In the genomic region with DNA sequence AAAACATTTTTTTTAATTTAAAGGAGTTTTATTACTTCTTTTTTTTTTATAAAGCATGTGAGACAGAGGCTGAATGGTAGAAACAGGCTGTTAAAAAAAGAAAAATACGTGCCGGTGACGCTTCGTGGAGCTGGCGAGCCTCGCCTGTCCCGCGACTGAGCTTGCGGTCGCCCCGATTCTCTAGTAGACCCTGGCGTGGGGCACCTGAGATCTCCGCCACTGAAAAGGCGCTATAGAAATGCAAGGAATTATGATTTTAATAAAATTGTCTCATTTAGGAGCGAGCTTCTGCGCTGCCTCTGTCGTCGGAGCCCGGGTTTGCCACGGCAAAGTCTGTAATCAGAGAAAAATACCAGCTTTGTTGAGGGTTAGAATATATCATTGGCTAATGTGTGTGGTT, we compare ENCODE assay signal across 9 cellular contexts. TPM values are rescaled to one million over a fixed set of nuclear protein-coding genes. Genes with fewer than 3 reads are reported as not detected.
DNase-seq lines count a peak whose midpoint lies in the region; ATAC-seq and TF ChIP-seq lines count a peak whose summit lies in the region.
"Had no signal": no experiment of that assay in that cellular context is flagged by ENCODE, and none has a peak within 500 bp of the region (broad histone marks: within the 10 kb centered on the region; RNA-seq: fewer than 3 reads in every experiment).

No MANE protein-coding gene starts in this region.

- H3K4me3 Mint-ChIP-seq in chondrocyte (ENCODE audit: unreplicated experiment) = peak overlapping the region; percentile 82
- peak overlapping the region; percentile 85 to 98 (median 92) for H3K4me3 Mint-ChIP-seq in naive thymus-derived CD8-positive, alpha-beta T cell

- H2AFZ ChIP-seq in ACC112 (ENCODE audit: low read length, unreplicated experiment) (no peak overlapping the region), neuronal stem cell (ENCODE audit: low read length) (no peak overlapping the region)

- WGBS in neuronal stem cell (ENCODE audit: extremely low coverage in 2 of 2, insufficient read length in 2 of 2, insufficient replicate concordance in 1 of 2), 2 donors = no CpG with 5 or more reads among the region's 20 CpGs

- peaks cover 13% of the 10 kb centered on the region for H3K36me3 Mint-ChIP-seq in chondrocyte (ENCODE audit: low read depth)
- H3K36me3 Mint-ChIP-seq in naive thymus-derived CD8-positive, alpha-beta T cell = peaks cover 0 to 10% (median 4%) of the 10 kb centered on the region in 3 donors

- no peak overlapping the region for H3K14ac ChIP-seq in neuronal stem cell (ENCODE audit: low read length)

- ATAC-seq in naive thymus-derived CD8-positive, alpha-beta T cell = peak; percentile 22 to 35
- ATAC-seq in HG03457 (IDR thresholded peaks at IDR 0.05; ENCODE audit: unreplicated experiment) (no peak), HG02623 (IDR thresholded peaks at IDR 0.05; ENCODE audit: unreplicated experiment) (no peak)

- H3K18ac ChIP-seq in neuronal stem cell (ENCODE audit: low read length) = no peak overlapping the region

- peaks cover 7 to 16% of the 10 kb centered on the region in 2 donors for H3K9me3 ChIP-seq in neuronal stem cell (replicated peaks in 1 of 2; ENCODE audit: control insufficient read depth in 2 of 2, insufficient read depth in 1 of 2, low read depth in 1 of 2, low read length in 2 of 2)

- H2BK15ac ChIP-seq in neuronal stem cell (ENCODE audit: low read length) = no peak overlapping the region

- no peaks in the 10 kb centered on the region for H3K9me3 Mint-ChIP-seq in chondrocyte (ENCODE audit: low read depth)
- no peaks in the 10 kb centered on the region for H3K9me3 Mint-ChIP-seq in naive thymus-derived CD8-positive, alpha-beta T cell

- no peak overlapping the region for H3K4me2 ChIP-seq in neuronal stem cell (ENCODE audit: insufficient read depth, low read length, poor library complexity, severe bottlenecking)

- no peak overlapping the region for H3K23ac ChIP-seq in neuronal stem cell (ENCODE audit: low read depth, low read length, poor library complexity)

- H2BK12ac ChIP-seq in neuronal stem cell (ENCODE audit: low read length) = no peak overlapping the region

- no peak for TF ChIP-seq CTCF in chondrocyte (IDR thresholded peaks at IDR 0.05)

- no peak overlapping the region for H4K8ac ChIP-seq in neuronal stem cell (ENCODE audit: low read depth, low read length)

- H3K27me3 ChIP-seq in ACC112 (ENCODE audit: insufficient read depth, low read length) (no peaks in the 10 kb centered on the region), neuronal stem cell (ENCODE audit: control insufficient read depth in 3 of 3, insufficient read depth in 3 of 3, low read depth in 1 of 3, low read length in 3 of 3) (peaks cover 80 to 100% (median 99%) of the 10 kb centered on the region in 3 experiments)

- H3K4me1 Mint-ChIP-seq in chondrocyte (ENCODE audit: low read depth) = peaks cover 68% of the 10 kb centered on the region
- peaks cover 25 to 39% (median 32%) of the 10 kb centered on the region in 4 donors for H3K4me1 Mint-ChIP-seq in naive thymus-derived CD8-positive, alpha-beta T cell

- H3K4me1 ChIP-seq in ACC112 (ENCODE audit: control insufficient read depth, insufficient read depth, low read length, unreplicated experiment) = peaks cover 32% of the 10 kb centered on the region
- peaks cover 2 to 4% of the 10 kb centered on the region in 2 donors for H3K4me1 ChIP-seq in neuronal stem cell (ENCODE audit: control insufficient read depth in 2 of 2, insufficient read depth in 1 of 2, low read depth in 1 of 2, low read length in 2 of 2)

- H4K91ac ChIP-seq in neuronal stem cell (ENCODE audit: low read depth, low read length, poor library complexity) = no peak overlapping the region

- peaks cover 72% of the 10 kb centered on the region for H3K79me2 ChIP-seq in ACC112 (ENCODE audit: control insufficient read depth, insufficient read depth, low read length, unreplicated experiment)

- H3K79me1 ChIP-seq in neuronal stem cell (ENCODE audit: low read depth, low read length) = peaks cover 6% of the 10 kb centered on the region

- no peak overlapping the region for H3K4ac ChIP-seq in neuronal stem cell (ENCODE audit: low read length)

- no peak overlapping the region for H2BK120ac ChIP-seq in neuronal stem cell (ENCODE audit: low read depth, low read length)

- H3K36me3 ChIP-seq in ACC112 (ENCODE audit: insufficient read depth, low read length) (no peaks in the 10 kb centered on the region), neuronal stem cell (replicated peaks in 1 of 2; ENCODE audit: control insufficient read depth in 2 of 2, insufficient read depth in 2 of 2, low read length in 2 of 2) (no peaks in the 10 kb centered on the region)

- H3K27ac ChIP-seq in ACC112 (ENCODE audit: low read depth, low read length) = peak overlapping the region; percentile 96
- no peak overlapping the region for H3K27ac ChIP-seq in neuronal stem cell (replicated peaks; ENCODE audit: low read length)

- peak overlapping the region; percentile 79 for H3K4me3 ChIP-seq in ACC112 (ENCODE audit: low read depth, low read length)
- H3K4me3 ChIP-seq in neuronal stem cell (ENCODE audit: low read length in 2 of 2) = no peak overlapping the region

- H3K27ac Mint-ChIP-seq in chondrocyte (ENCODE audit: unreplicated experiment) = peak overlapping the region; percentile 87
- H3K27ac Mint-ChIP-seq in naive thymus-derived CD8-positive, alpha-beta T cell = peak overlapping the region in 1 of 10 donors; percentile 74

- H2BK5ac ChIP-seq in neuronal stem cell (ENCODE audit: low read length) = no peak overlapping the region

- DNase-seq in Kasumi-1 (lab: John Stamatoyannopoulos, UW) (peak; percentile 36 to 37), chondrocyte (ENCODE audit: low spot score) (no peak), neuronal stem cell (ENCODE audit: low spot score) (no peak), HuH-7.5 (ENCODE audit: low spot score) (no peak)
- DNase-seq in naive thymus-derived CD8-positive, alpha-beta T cell = no peak

- H3K9ac ChIP-seq in neuronal stem cell (ENCODE audit: low read depth, low read length, poor library complexity) = no peak overlapping the region

- POLR2A ChIA-PET in naive thymus-derived CD8-positive, alpha-beta T cell (lab: Charles Lee) = interaction anchor here (1.1 kb wide), 2 partner anchors 13 to 48 kb away, joined by 3 to 4 read pairs; no protein-coding TSS in a partner anchor

- peaks cover 37% of the 10 kb centered on the region for H3K27me3 Mint-ChIP-seq in chondrocyte (ENCODE audit: low read depth)
- H3K27me3 Mint-ChIP-seq in naive thymus-derived CD8-positive, alpha-beta T cell = peaks cover 20 to 81% (median 50%) of the 10 kb centered on the region in 5 donors

- no peak overlapping the region for H2AK5ac ChIP-seq in neuronal stem cell (ENCODE audit: low read depth, low read length)

RNA-seq across cellular contexts. Expression of a gene that starts 18.4 kb away (rescaled TPM):
- total RNA-seq in chondrocyte = 95.4 to 117 TPM (median 98.9 TPM) in 3 replicates
- 1 to 10 TPM; 4.9 to 8.6 TPM for total RNA-seq in naive thymus-derived CD8-positive, alpha-beta T cell
- 1 to 10 TPM in 1 of 3 donors, under 1 TPM in 1, not detected in 1; 0.68 to 1.5 TPM for polyA plus RNA-seq in naive thymus-derived CD8-positive, alpha-beta T cell
- 0.07 TPM for polyA plus RNA-seq in neuronal stem cell (2013, experiment 1 of 2)
- 0.07 TPM for polyA plus RNA-seq in neuronal stem cell (2013, experiment 2 of 2)

RNA-seq across cellular contexts. Expression of a gene that starts 44.3 kb away (rescaled TPM):
- total RNA-seq in chondrocyte = 0.36 to 0.57 TPM (median 0.41 TPM) in 3 replicates
- total RNA-seq in naive thymus-derived CD8-positive, alpha-beta T cell = not detected
- not detected for polyA plus RNA-seq in naive thymus-derived CD8-positive, alpha-beta T cell
- 0.03 TPM for polyA plus RNA-seq in neuronal stem cell (2013, experiment 1 of 2)
- 0.03 TPM for polyA plus RNA-seq in neuronal stem cell (2013, experiment 2 of 2)
- total RNA-seq: subcutaneous adipose tissue had no signal

RNA-seq across cellular contexts. Expression of a gene that starts 56.6 kb away (rescaled TPM):
- 28.8 to 31.3 TPM (median 29.1 TPM) in 3 replicates for total RNA-seq in chondrocyte
- total RNA-seq in naive thymus-derived CD8-positive, alpha-beta T cell = 10 to 100 TPM; 17.3 to 17.8 TPM
- 10 to 100 TPM; 59.4 to 65.1 (median 64.7) TPM for polyA plus RNA-seq in naive thymus-derived CD8-positive, alpha-beta T cell
- 34.0 TPM for polyA plus RNA-seq in neuronal stem cell (2013, experiment 1 of 2)
- 31.8 TPM for polyA plus RNA-seq in neuronal stem cell (2013, experiment 2 of 2)

Comparison
In these comparisons a context has a peak if more than half of its experiments do, and no peak if none do; other contexts are left out.
1. DNase-seq: peak in Kasumi-1 (2 of 2); none in chondrocyte (single experiment), naive thymus-derived CD8-positive, alpha-beta T cell (0 of 10), neuronal stem cell (single experiment) and HuH-7.5 (single experiment).
2. ATAC-seq: peak in naive thymus-derived CD8-positive, alpha-beta T cell (2 of 2); none in HG03457 (single experiment) and HG02623 (single experiment).
3. RNA of a gene that starts 18.4 kb away (total RNA-seq): 95.4 to 117 TPM in chondrocyte; 4.9 to 8.6 TPM in naive thymus-derived CD8-positive, alpha-beta T cell; every median in the first group is over 10 times any median in the second.